Comparison of ENCODE assay signal across 9 cellular contexts in genomic region chr2:71333619-71334018, GRCh38. TPM values are rescaled to one million over a fixed set of nuclear protein-coding genes. Genes with fewer than 3 reads are reported as not detected.
DNase-seq lines count a peak whose midpoint lies in the region; ATAC-seq and TF ChIP-seq lines count a peak whose summit lies in the region.
"Had no signal": no experiment of that assay in that cellular context is flagged by ENCODE, and none has a peak within 500 bp of the region (broad histone marks: within the 10 kb centered on the region; RNA-seq: fewer than 3 reads in every experiment).

No MANE protein-coding gene starts in this region.

- H3K27ac Mint-ChIP-seq in HFFc6, result peak overlapping the region; percentile 5; the same call in 1 of the 2 replicates
- peak overlapping the region in 4 of 5 experiments; percentile 44 to 99 (median 54) for H3K27ac Mint-ChIP-seq in brain
- H3K27ac Mint-ChIP-seq in mesothelial cell of epicardium, result peak overlapping the region; percentile 15

- no peaks in the 10 kb centered on the region; the same call in 1 of the 2 replicates for H3K36me3 ChIP-seq in ACC112 (ENCODE audit: insufficient read depth, low read length)

- H3K36me3 Mint-ChIP-seq in HFFc6 (ENCODE audit: low read depth) (peaks cover 22% of the 10 kb centered on the region), brain (peaks cover 60% of the 10 kb centered on the region), mesothelial cell of epicardium (peaks cover 3% of the 10 kb centered on the region)

- DNase-seq in HFFc6 (no peak), mesothelial cell of epicardium (ENCODE audit: low spot score in 2 of 2, unreplicated experiment in 2 of 2) (no peak), D341Med (ENCODE audit: low spot score) (no peak)
- DNase-seq in effector CD8-positive, alpha-beta T cell (lab: John Stamatoyannopoulos, UW), result no peak
- DNase-seq: activated CD4-positive, alpha-beta T cell treated with anti-CD3 and anti-CD28 coated beads for 48 hours had no signal

- H3K27me3 ChIP-seq in ACC112 (ENCODE audit: insufficient read depth, low read length), result no peaks in the 10 kb centered on the region

- peaks cover 42% of the 10 kb centered on the region for H3K4me1 Mint-ChIP-seq in HFFc6 (ENCODE audit: low read depth)
- H3K4me1 Mint-ChIP-seq in brain, result peaks cover 60% of the 10 kb centered on the region
- H3K4me1 Mint-ChIP-seq in mesothelial cell of epicardium, result peaks cover 33% of the 10 kb centered on the region

- H3K9me3 Mint-ChIP-seq in HFFc6 (no peaks in the 10 kb centered on the region), brain (peaks cover 0 to 3% (median 0%) of the 10 kb centered on the region in 5 experiments), mesothelial cell of epicardium (no peaks in the 10 kb centered on the region)

- peaks cover 22% of the 10 kb centered on the region for H3K4me1 ChIP-seq in ACC112 (ENCODE audit: control insufficient read depth, insufficient read depth, low read length, unreplicated experiment)

- H2AFZ ChIP-seq in ACC112 (ENCODE audit: low read length, unreplicated experiment), result no peak overlapping the region

- peak overlapping the region; percentile 98 for H3K4me3 Mint-ChIP-seq in HFFc6
- peak overlapping the region; percentile 98 to 100 (median 99) for H3K4me3 Mint-ChIP-seq in brain
- H3K4me3 Mint-ChIP-seq in mesothelial cell of epicardium, result peak overlapping the region; percentile 100

- H3K27me3 Mint-ChIP-seq in HFFc6 (ENCODE audit: insufficient read depth) (peaks cover 3% of the 10 kb centered on the region; the same call in 1 of the 2 replicates), brain (peaks cover 4% of the 10 kb centered on the region), mesothelial cell of epicardium (ENCODE audit: low read depth) (peaks cover 2% of the 10 kb centered on the region)

- TF ChIP-seq CTCF in HFFc6 (IDR thresholded peaks at IDR 0.05), result no peak
- no peak for TF ChIP-seq CTCF in brain (conservative IDR thresholded peaks at IDR 0.05)
- TF ChIP-seq CTCF in mesothelial cell of epicardium (IDR thresholded peaks at IDR 0.05; ENCODE audit: unreplicated experiment), result no peak

- no peak for ATAC-seq in GM18867 (IDR thresholded peaks at IDR 0.05; ENCODE audit: unreplicated experiment)
- no peak for ATAC-seq in HG03280 (IDR thresholded peaks at IDR 0.05; ENCODE audit: unreplicated experiment)

- peaks cover 67% of the 10 kb centered on the region for H3K79me2 ChIP-seq in ACC112 (ENCODE audit: control insufficient read depth, insufficient read depth, low read length, unreplicated experiment)

- no peak overlapping the region for H3K27ac ChIP-seq in ACC112 (ENCODE audit: low read depth, low read length)

- peak overlapping the region; percentile 82 for H3K4me3 ChIP-seq in ACC112 (ENCODE audit: low read depth, low read length)

RNA-seq across cellular contexts. Expression of gene ZNF638, which starts 2.0 kb away (rescaled TPM):
- total RNA-seq in HFFc6 (2021; fragmentation: NEBNext Ultra II Directional; extraction: Animal tissue kit (Norgen Biotek cat#: 25700)), result 10 to 100 TPM; 58.5 to 66.6 (median 60.6) TPM
- 21.6 TPM for polyA plus RNA-seq in brain (ENCODE audit: insufficient read depth, low read depth, low replicate concordance)
- total RNA-seq in mesothelial cell of epicardium, result 207 to 211 TPM (median 208 TPM) in 3 replicates
